Comparison of ENCODE assay signal across 8 cellular contexts in genomic region chr13:114115191-114115671, GRCh38. TPM values are rescaled to one million over a fixed set of nuclear protein-coding genes. Genes with fewer than 3 reads are reported as not detected.
DNase-seq lines count a peak whose midpoint lies in the region; ATAC-seq lines count a peak whose summit lies in the region.

No MANE protein-coding gene starts in this region.

- H3K4me3 Mint-ChIP-seq in central memory CD8-positive, alpha-beta T cell = peak overlapping the region; percentile 7

- H3K27me3 Mint-ChIP-seq in central memory CD8-positive, alpha-beta T cell = no peaks in the 10 kb centered on the region

- peaks cover 37% of the 10 kb centered on the region for H3K36me3 ChIP-seq in mesodermal cell (ENCODE audit: control insufficient read depth, insufficient read depth, low read length)

- H3K27ac ChIP-seq in mesodermal cell (ENCODE audit: low read depth, low read length, severe bottlenecking) = peak overlapping the region; percentile 45
- no peak overlapping the region for H3K27ac ChIP-seq in caudate nucleus (ENCODE audit: low read depth, low read length)

- H3K27ac Mint-ChIP-seq in central memory CD8-positive, alpha-beta T cell (ENCODE audit: low read depth) = peak overlapping the region; percentile 46

- H3K9me3 Mint-ChIP-seq in central memory CD8-positive, alpha-beta T cell = no peaks in the 10 kb centered on the region

- no peak overlapping the region for H3K4me3 ChIP-seq in mesodermal cell (ENCODE audit: extremely low read depth, insufficient read depth, low read length, poor library complexity, severe bottlenecking)

- ATAC-seq in central memory CD8-positive, alpha-beta T cell (replicated peaks; ENCODE audit: extremely low read depth, poor library complexity, severe bottlenecking) = no peak
- no peak for ATAC-seq in GM19324 (IDR thresholded peaks at IDR 0.05; ENCODE audit: low FRiP score, unreplicated experiment)

- H3K4me1 Mint-ChIP-seq in central memory CD8-positive, alpha-beta T cell = peaks cover 65% of the 10 kb centered on the region

- peaks cover 48% of the 10 kb centered on the region for H3K36me3 Mint-ChIP-seq in central memory CD8-positive, alpha-beta T cell (ENCODE audit: insufficient read depth)

- WGBS in mesodermal cell (ENCODE audit: insufficient coverage in 2 of 2), 2 experiments = 89 to 94% methylated on average over 23 to 25 of the region's 25 CpGs

- DNase-seq in activated T-cell treated with anti-CD3 and anti-CD28 coated beads, Interleukin-2, amount 50 U/mL, for 1 hour = peak; percentile 26
- DNase-seq in activated T-cell treated with anti-CD3 and anti-CD28 coated beads for 4 hours = no peak
- peak; percentile 90 for DNase-seq in OCI-M1 (lab: John Stamatoyannopoulos, UW)
- DNase-seq in central memory CD8-positive, alpha-beta T cell (ENCODE audit: low spot score in 2 of 2) = no peak
- DNase-seq in hippocampal formation (lab: John Stamatoyannopoulos, UW) = no peak
- no peak for DNase-seq in caudate nucleus (lab: John Stamatoyannopoulos, UW)

- peaks cover 67% of the 10 kb centered on the region for H3K4me1 ChIP-seq in mesodermal cell (ENCODE audit: control insufficient read depth, insufficient read depth, low read length, poor library complexity, severe bottlenecking)

- H3K9me3 ChIP-seq in mesodermal cell (ENCODE audit: control insufficient read depth, low read length) = no peaks in the 10 kb centered on the region

RNA-seq across cellular contexts. Expression of gene RASA3, which starts 17.2 kb away (rescaled TPM):
- 52.2 TPM for polyA plus RNA-seq in mesodermal cell (2013, experiment 1 of 2)
- polyA plus RNA-seq in mesodermal cell (2013, experiment 2 of 2) = 45.1 TPM

Comparison
In these comparisons a context has a peak if more than half of its experiments do, and no peak if none do; other contexts are left out.
1. DNase-seq: peak in activated T-cell treated with anti-CD3 and anti-CD28 coated beads, Interleukin-2, amount 50 U/mL, for 1 hour (single experiment) and OCI-M1 (single experiment); none in activated T-cell treated with anti-CD3 and anti-CD28 coated beads for 4 hours (single experiment), central memory CD8-positive, alpha-beta T cell (0 of 2), hippocampal formation (0 of 2) and caudate nucleus (0 of 61).